20 cellular contexts compared by ENCODE assay signal in genomic region chr13:36764957-36765356, GRCh38.
"Had no signal": no experiment of that assay in that cellular context is flagged by ENCODE, and none has a peak within 500 bp of the region (broad histone marks: within the 10 kb centered on the region; RNA-seq: fewer than 3 reads in every experiment).

No MANE protein-coding gene starts in this region.

- H3K27ac ChIP-seq: foreskin keratinocyte, parathyroid adenoma had no signal

- H3K4me1 ChIP-seq: foreskin keratinocyte, parathyroid adenoma had no signal

- H3K79me2 ChIP-seq: parathyroid adenoma had no signal

- H3K27me3 ChIP-seq: foreskin keratinocyte had no signal

- H3K27ac Mint-ChIP-seq: activated CD4-positive, alpha-beta T cell treated with anti-CD3 and anti-CD28 coated beads, Interleukin-2, amount 10 ng/mL, durations not matched to agents 7 days and 5 days; activated naive CD8-positive, alpha-beta T cell; brain; immature natural killer cell; naive thymus-derived CD4-positive, alpha-beta T cell; stimulated activated effector memory CD8-positive, alpha-beta T cell treated with anti-CD3 and anti-CD28 coated beads, Interleukin-12 subunit alpha, Interleukin-12 subunit beta, amount 100 ng/mL, for 72 hours had no signal

- H3K9me3 Mint-ChIP-seq: activated CD4-positive, alpha-beta T cell treated with anti-CD3 and anti-CD28 coated beads, Interleukin-2, amount 10 ng/mL, durations not matched to agents 7 days and 5 days had no signal

- H3K4me3 Mint-ChIP-seq: activated CD4-positive, alpha-beta T cell treated with anti-CD3 and anti-CD28 coated beads, Interleukin-2, amount 10 ng/mL, durations not matched to agents 7 days and 5 days; activated naive CD8-positive, alpha-beta T cell; brain; central memory CD8-positive, alpha-beta T cell; immature natural killer cell; naive thymus-derived CD4-positive, alpha-beta T cell; stimulated activated effector memory CD8-positive, alpha-beta T cell treated with anti-CD3 and anti-CD28 coated beads, Interleukin-12 subunit alpha, Interleukin-12 subunit beta, amount 100 ng/mL, for 72 hours had no signal

- H3K9ac ChIP-seq: parathyroid adenoma had no signal

- H3K4me1 Mint-ChIP-seq: activated CD4-positive, alpha-beta T cell treated with anti-CD3 and anti-CD28 coated beads, Interleukin-2, amount 10 ng/mL, durations not matched to agents 7 days and 5 days; brain; central memory CD8-positive, alpha-beta T cell; immature natural killer cell; stimulated activated effector memory CD8-positive, alpha-beta T cell treated with anti-CD3 and anti-CD28 coated beads, Interleukin-12 subunit alpha, Interleukin-12 subunit beta, amount 100 ng/mL, for 72 hours had no signal

- DNase-seq: activated CD4-positive, alpha-beta T cell treated with anti-CD3 and anti-CD28 coated beads, Interleukin-2, amount 10 ng/mL, durations not matched to agents 7 days and 5 days; activated CD4-positive, CD25-positive, alpha-beta regulatory T cell; activated CD8-positive, alpha-beta memory T cell treated with anti-CD3 and anti-CD28 coated beads for 24 hours; activated gamma-delta T cell treated with Interleukin-2 at 50 U/mL for 16 hours; amniotic stem cell; cortex of kidney; effector CD4-positive, alpha-beta T cell; glutamatergic neuron; hypothalamus; immature natural killer cell; naive thymus-derived CD4-positive, alpha-beta T cell; stimulated activated CD4-positive, alpha-beta T cell treated with anti-CD3 and anti-CD28 coated beads, Interleukin-12 subunit alpha, Interleukin-12 subunit beta, amount 100 ng/mL, for 4 hours; stimulated activated CD4-positive, alpha-beta T cell treated with anti-CD3 and anti-CD28 coated beads, Interleukin-2, amount 100 ng/mL, for 24 hours; T-helper 2 cell had no signal

- H2AFZ ChIP-seq: parathyroid adenoma had no signal

- H3K36me3 Mint-ChIP-seq: activated naive CD8-positive, alpha-beta T cell; brain; immature natural killer cell; stimulated activated effector memory CD8-positive, alpha-beta T cell treated with anti-CD3 and anti-CD28 coated beads, Interleukin-12 subunit alpha, Interleukin-12 subunit beta, amount 100 ng/mL, for 72 hours had no signal
